ENCODE assay signal across 20 cellular contexts in the genomic region with DNA sequence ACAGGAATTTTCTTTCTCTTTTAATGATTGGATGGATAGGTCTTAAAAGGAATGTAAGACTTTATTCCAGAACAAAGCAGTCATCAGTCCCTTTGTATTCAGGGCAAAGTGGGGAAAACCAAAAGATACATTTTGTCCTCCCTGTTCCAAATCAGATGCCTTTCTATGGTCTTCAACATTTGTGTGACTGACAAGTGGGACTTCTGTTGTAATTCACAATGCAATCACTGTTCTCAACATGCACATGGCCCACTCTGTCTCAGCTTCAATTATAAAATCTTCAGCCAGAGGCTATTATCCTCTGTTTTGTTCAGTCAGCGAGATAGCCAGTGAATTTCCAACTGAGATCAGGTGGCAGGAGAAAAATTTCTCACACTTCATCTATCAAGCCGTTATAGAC.
DNase-seq lines count a peak whose midpoint lies in the region; ATAC-seq, FAIRE-seq and TF ChIP-seq lines count a peak whose summit lies in the region.
"Had no signal": no experiment of that assay in that cellular context is flagged by ENCODE, and none has a peak within 500 bp of the region (broad histone marks: within the 10 kb centered on the region; RNA-seq: fewer than 3 reads in every experiment).

No MANE protein-coding gene starts in this region.

- 0 out of 2 replicates have a peak, but pooled peaks cover 3% of the 10 kb centered on the region for H3K36me3 ChIP-seq in HUES64 (ENCODE audit: insufficient read depth, low read length)
- no peaks in the 10 kb centered on the region for H3K36me3 ChIP-seq in mesodermal cell (ENCODE audit: control insufficient read depth, insufficient read depth, low read length)
- H3K36me3 ChIP-seq in kidney (ENCODE audit: control insufficient read depth in 1 of 2, insufficient read depth in 2 of 2, low read length in 2 of 2), result no peaks in the 10 kb centered on the region
- H3K36me3 ChIP-seq: gastrocnemius medialis, left lung had no signal

- 0 out of 2 replicates have a peak overlapping the region, but pooled peaks have one; percentile 9 for H3K27ac ChIP-seq in HUES64 (ENCODE audit: low read depth, low read length)
- peak overlapping the region; percentile 96 for H3K27ac ChIP-seq in cingulate gyrus (ENCODE audit: low read depth, low read length)
- H3K27ac ChIP-seq in mesodermal cell (ENCODE audit: low read depth, low read length, severe bottlenecking), result peak overlapping the region; percentile 50
- H3K27ac ChIP-seq in kidney (ENCODE audit: low read depth in 2 of 2, low read length in 2 of 2), result no peak overlapping the region
- H3K27ac ChIP-seq: gastrocnemius medialis, left lung had no signal

- peak; percentile 96 for DNase-seq in superior temporal gyrus (ENCODE audit: extremely low spot score)
- no peak for DNase-seq in mesenteric fat pad (ENCODE audit: low spot score)
- no peak for DNase-seq in kidney
- no peak for DNase-seq in hepatic stellate cell (ENCODE audit: low spot score)
- DNase-seq: activated CD4-positive, alpha-beta T cell treated with anti-CD3 and anti-CD28 coated beads for 36 hours; activated naive CD8-positive, alpha-beta T cell treated with anti-CD3 and anti-CD28 coated beads for 36 hours; Caco-2; erythroblast; gastrocnemius medialis; HCEC 1CT; left lung; NCI-H1105; NCI-H510A; stimulated activated CD4-positive, alpha-beta T cell treated with anti-CD3 and anti-CD28 coated beads, Interleukin-12 subunit alpha, Interleukin-12 subunit beta, amount 100 ng/mL, for 4 hours had no signal

- H3K27me3 ChIP-seq in HUES64 (ENCODE audit: insufficient read depth, low read length), result no peaks in the 10 kb centered on the region
- H3K27me3 ChIP-seq: gastrocnemius medialis, left lung had no signal

- H3K4me1 ChIP-seq in HUES64 (ENCODE audit: insufficient read depth, low read length) (peaks cover 24% of the 10 kb centered on the region), mesodermal cell (ENCODE audit: control insufficient read depth, insufficient read depth, low read length, poor library complexity, severe bottlenecking) (peaks cover 8% of the 10 kb centered on the region), kidney (ENCODE audit: control insufficient read depth in 1 of 2, insufficient read depth in 1 of 2, low read depth in 1 of 2, low read length in 2 of 2) (no peaks in the 10 kb centered on the region)
- H3K4me1 ChIP-seq: Caco-2 had no signal

- no peak for ATAC-seq in GM21723 (IDR thresholded peaks at IDR 0.05; ENCODE audit: unreplicated experiment)
- ATAC-seq: activated CD4-positive, alpha-beta T cell treated with anti-CD3 and anti-CD28 coated beads for 36 hours; gastrocnemius medialis; HepG2; left lung had no signal

- H3K9me3 ChIP-seq in HUES64 (ENCODE audit: insufficient read depth, low read depth, low read length), result no peaks in the 10 kb centered on the region
- H3K9me3 ChIP-seq in mesodermal cell (ENCODE audit: control insufficient read depth, low read length), result no peaks in the 10 kb centered on the region
- H3K9me3 ChIP-seq in kidney (ENCODE audit: control insufficient read depth in 1 of 2, low read length in 2 of 2), result no peaks in the 10 kb centered on the region
- H3K9me3 ChIP-seq: Caco-2, gastrocnemius medialis, left lung had no signal

- intact Hi-C loops in kidney (cut with DNase I), result no loop called here

- H3K4me3 ChIP-seq in HUES64 (ENCODE audit: low read length) (no peak overlapping the region), mesodermal cell (ENCODE audit: extremely low read depth, insufficient read depth, low read length, poor library complexity, severe bottlenecking) (no peak overlapping the region), kidney (ENCODE audit: low read length in 2 of 2) (no peak overlapping the region)
- H3K4me3 ChIP-seq: gastrocnemius medialis, left lung had no signal

- no peak for TF ChIP-seq CTCF in kidney (IDR thresholded peaks at IDR 0.05; ENCODE audit: borderline replicate concordance, extremely low read depth, insufficient read depth)

- H3K9ac ChIP-seq in HUES64 (ENCODE audit: low read depth, low read length) (peak overlapping the region; percentile 39; the same call in 1 of the 2 replicates), kidney (ENCODE audit: low read length in 2 of 2) (no peak overlapping the region)

- WGBS in HUES64, result 91% methylated on average over 1 of the region's 2 CpGs
- WGBS in mesodermal cell (ENCODE audit: insufficient coverage in 2 of 2), 2 experiments, result 83% methylated on average over 1 of the region's 2 CpGs; no CpG with 5 or more reads in 1 of the 2 experiments

- FAIRE-seq in kidney (lab: Jason Lieb, UNC), result no peak
- FAIRE-seq: HepG2, urothelium cell line had no signal

Comparison
In these comparisons a context has a peak if more than half of its experiments do, and no peak if none do; other contexts are left out.
1. H3K27ac ChIP-seq: peak in HUES64 (single experiment), cingulate gyrus (single experiment) and mesodermal cell (single experiment); none in kidney (0 of 2).